Comparison of ENCODE assay signal across 1 cellular context in genomic region chr15:39427705-39428104, GRCh38.
A peak's percentile ranks its signal among the peaks of the same experiment; 100 is the strongest.
TF ChIP-seq lines count a peak whose summit lies in the region.

No MANE protein-coding gene starts in this region.

TF ChIP-seq in K562, 482 proteins besides CTCF, POLR2A, EP300 and RAD21 (continued from another document):
- TF ChIP-seq VEZF1 (CRISPR knock-in tag; IDR thresholded peaks at IDR 0.05) (peak; percentile 23; the same call in 1 of the 2 replicates), ZNF3 (CRISPR knock-in tag; IDR thresholded peaks at IDR 0.05) (no peak)
